In genomic region chr16:836822-837221, GRCh38 we compare ENCODE assay signal across 4 cellular contexts. TPM values are rescaled to one million over a fixed set of nuclear protein-coding genes. Genes with fewer than 3 reads are reported as not detected.
"Had no signal": no experiment of that assay in that cellular context is flagged by ENCODE, and none has a peak within 500 bp of the region (broad histone marks: within the 10 kb centered on the region; RNA-seq: fewer than 3 reads in every experiment).

No MANE protein-coding gene starts in this region.

RNA-seq across cellular contexts. Expression of gene GNG13, which starts 36.3 kb away (rescaled TPM):
- total RNA-seq: LHCN-M2, M059J, MCF 10A, NCI-H460 had no signal
